ENCODE assay signal across 6 cellular contexts in the genomic region with DNA sequence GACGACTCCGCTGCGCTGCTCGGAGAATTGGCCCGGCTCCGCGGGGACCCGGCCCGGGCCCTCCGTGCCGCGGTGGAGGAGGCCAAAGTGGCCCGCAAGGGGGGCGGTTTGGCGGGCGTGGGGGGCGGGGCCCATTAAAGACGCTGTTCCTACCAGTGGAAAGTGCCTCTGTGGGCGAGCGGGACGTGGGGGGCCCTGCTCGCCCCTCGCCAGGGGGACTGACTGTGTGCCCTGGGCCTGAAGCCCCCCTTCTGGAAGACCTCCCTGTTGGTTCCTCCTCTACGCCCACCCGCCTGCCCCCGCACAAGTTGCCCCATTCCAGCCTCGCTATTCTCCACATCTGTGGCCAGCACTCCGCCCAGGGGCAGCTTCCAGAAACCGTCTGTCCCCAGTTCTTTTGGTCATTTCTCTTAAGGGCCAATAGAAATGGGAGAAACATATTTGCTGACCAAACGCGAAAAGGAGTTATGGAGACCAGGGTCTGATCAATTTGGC. TPM values are rescaled to one million over a fixed set of nuclear protein-coding genes. Genes with fewer than 3 reads are reported as not detected.
DNase-seq lines count a peak whose midpoint lies in the region; ATAC-seq and TF ChIP-seq lines count a peak whose summit lies in the region.

No MANE protein-coding gene starts in this region.

- intact Hi-C loops in thyroid gland (cut with DNase I): loop anchor here (5.0 kb wide), 2 partner anchors 85 to 125 kb away; a partner anchor contains a TSS

- peaks cover 26% of the 10 kb centered on the region for H3K27me3 Mint-ChIP-seq in activated CD8-positive, alpha-beta memory T cell treated with anti-CD3 and anti-CD28 coated beads, Interleukin-2, amount 10 ng/mL, durations not matched to agents 7 days and 5 days
- peaks cover 21% of the 10 kb centered on the region for H3K27me3 Mint-ChIP-seq in glutamatergic neuron (ENCODE audit: unreplicated experiment)

- H3K4me1 ChIP-seq in thyroid gland: peaks cover 31 to 51% of the 10 kb centered on the region in 2 donors

- H3K4me1 Mint-ChIP-seq in activated CD8-positive, alpha-beta memory T cell treated with anti-CD3 and anti-CD28 coated beads, Interleukin-2, amount 10 ng/mL, durations not matched to agents 7 days and 5 days: peaks cover 48% of the 10 kb centered on the region
- H3K4me1 Mint-ChIP-seq in glutamatergic neuron (ENCODE audit: low read depth, unreplicated experiment): peaks cover 17% of the 10 kb centered on the region

- WGBS in thyroid gland, 2 donors: 50 to 51% methylated on average over 10 to 13 of the region's 31 CpGs

- no peaks in the 10 kb centered on the region for H3K9me3 ChIP-seq in thyroid gland

- peak overlapping the region; percentile 48 to 67 (median 63) for H3K27ac ChIP-seq in thyroid gland

- TF ChIP-seq CTCF in glutamatergic neuron (IDR thresholded peaks at IDR 0.05; ENCODE audit: partially characterized antibody, unreplicated experiment) (no peak), thyroid gland (IDR thresholded peaks at IDR 0.05) (no peak)

- DNase-seq in activated CD8-positive, alpha-beta memory T cell treated with anti-CD3 and anti-CD28 coated beads, Interleukin-2, amount 10 ng/mL, durations not matched to agents 7 days and 5 days: no peak
- DNase-seq in activated CD8-positive, alpha-beta memory T cell treated with anti-CD3 and anti-CD28 coated beads, Interleukin-2, amount 50 U/mL, for 48 hours: no peak
- DNase-seq in glutamatergic neuron (no peak), thyroid gland (peak in 1 of 2 donors; percentile 11)
- DNase-seq in stimulated activated CD4-positive, alpha-beta T cell treated with anti-CD3 and anti-CD28 coated beads, Interleukin-12 subunit alpha, Interleukin-12 subunit beta, amount 100 ng/mL, for 4 hours: no peak

- no peaks in the 10 kb centered on the region for H3K36me3 ChIP-seq in thyroid gland

- ATAC-seq in activated CD8-positive, alpha-beta memory T cell treated with anti-CD3 and anti-CD28 coated beads, Interleukin-2, amount 10 ng/mL, durations not matched to agents 7 days and 5 days: no peak
- ATAC-seq in GM21825 (IDR thresholded peaks at IDR 0.05; ENCODE audit: unreplicated experiment): no peak

- peak overlapping the region; percentile 86 for H3K4me3 Mint-ChIP-seq in activated CD8-positive, alpha-beta memory T cell treated with anti-CD3 and anti-CD28 coated beads, Interleukin-2, amount 10 ng/mL, durations not matched to agents 7 days and 5 days
- peak overlapping the region; percentile 86 for H3K4me3 Mint-ChIP-seq in glutamatergic neuron (ENCODE audit: unreplicated experiment)

- H3K27ac Mint-ChIP-seq in activated CD8-positive, alpha-beta memory T cell treated with anti-CD3 and anti-CD28 coated beads, Interleukin-2, amount 10 ng/mL, durations not matched to agents 7 days and 5 days: peak overlapping the region; percentile 28
- peak overlapping the region; percentile 38 for H3K27ac Mint-ChIP-seq in glutamatergic neuron (ENCODE audit: unreplicated experiment)

- no peak for TF ChIP-seq POLR2A in thyroid gland (IDR thresholded peaks at IDR 0.05)

- CTCF ChIA-PET in activated CD8-positive, alpha-beta memory T cell treated with anti-CD3 and anti-CD28 coated beads, Interleukin-2, amount 10 ng/mL, durations not matched to agents 7 days and 5 days (lab: Charles Lee): interaction anchor here (0.8 to 5.3 kb wide), 45 partner anchors 8 to 249 kb away, joined by 3 to 88 read pairs (median 6); a partner anchor contains a TSS

- H3K9me3 Mint-ChIP-seq in activated CD8-positive, alpha-beta memory T cell treated with anti-CD3 and anti-CD28 coated beads, Interleukin-2, amount 10 ng/mL, durations not matched to agents 7 days and 5 days (ENCODE audit: low read depth): no peaks in the 10 kb centered on the region
- H3K9me3 Mint-ChIP-seq in glutamatergic neuron (ENCODE audit: unreplicated experiment): peaks cover 18% of the 10 kb centered on the region

- peak overlapping the region in 1 of 3 donors; percentile 38 for H3K4me3 ChIP-seq in thyroid gland (replicated peaks in 1 of 3)

- no peaks in the 10 kb centered on the region for H3K27me3 ChIP-seq in thyroid gland

- H3K36me3 Mint-ChIP-seq in activated CD8-positive, alpha-beta memory T cell treated with anti-CD3 and anti-CD28 coated beads, Interleukin-2, amount 10 ng/mL, durations not matched to agents 7 days and 5 days: peaks cover 11% of the 10 kb centered on the region
- H3K36me3 Mint-ChIP-seq in glutamatergic neuron (ENCODE audit: unreplicated experiment): no peaks in the 10 kb centered on the region

RNA-seq across cellular contexts. Expression of a gene that starts 1.9 kb away (rescaled TPM):
- total RNA-seq in activated CD8-positive, alpha-beta memory T cell treated with anti-CD3 and anti-CD28 coated beads, Interleukin-2, amount 10 ng/mL, durations not matched to agents 7 days and 5 days: 1 to 10 TPM; 3.6 to 4.1 TPM
- total RNA-seq in glutamatergic neuron (ENCODE audit: unreplicated experiment) (4.8 TPM), thyroid gland (10 to 100 TPM in 3 of 4 donors, 1 to 10 TPM in 1; 4.3 to 12.1 (median 10.5) TPM)

RNA-seq across cellular contexts. Expression of a gene that starts 2.2 kb away (rescaled TPM):
- 10 to 100 TPM; 13.9 to 16.7 TPM for total RNA-seq in activated CD8-positive, alpha-beta memory T cell treated with anti-CD3 and anti-CD28 coated beads, Interleukin-2, amount 10 ng/mL, durations not matched to agents 7 days and 5 days
- total RNA-seq in glutamatergic neuron (ENCODE audit: unreplicated experiment) (0.42 TPM), thyroid gland (10 to 100 TPM; 11.3 to 19.4 (median 16.4) TPM)

RNA-seq across cellular contexts. Expression of a gene that starts 7.4 kb away (rescaled TPM):
- total RNA-seq in activated CD8-positive, alpha-beta memory T cell treated with anti-CD3 and anti-CD28 coated beads, Interleukin-2, amount 10 ng/mL, durations not matched to agents 7 days and 5 days: 10 to 100 TPM; 10.4 to 13.1 TPM
- total RNA-seq in glutamatergic neuron (ENCODE audit: unreplicated experiment) (16.4 TPM), thyroid gland (10 to 100 TPM; 13.4 to 29.2 (median 19.8) TPM)

RNA-seq across cellular contexts. Expression of a gene that starts 8.8 kb away (rescaled TPM):
- not detected for total RNA-seq in activated CD8-positive, alpha-beta memory T cell treated with anti-CD3 and anti-CD28 coated beads, Interleukin-2, amount 10 ng/mL, durations not matched to agents 7 days and 5 days
- total RNA-seq in glutamatergic neuron (ENCODE audit: unreplicated experiment) (not detected), thyroid gland (not detected)

RNA-seq across cellular contexts. Expression of a gene that starts 12.0 kb away (rescaled TPM):
- not detected for total RNA-seq in activated CD8-positive, alpha-beta memory T cell treated with anti-CD3 and anti-CD28 coated beads, Interleukin-2, amount 10 ng/mL, durations not matched to agents 7 days and 5 days
- total RNA-seq in glutamatergic neuron (ENCODE audit: unreplicated experiment) (not detected), thyroid gland (under 1 TPM in 1 of 4 donors, not detected in 3; 0.40 TPM)
